In the genomic region with DNA sequence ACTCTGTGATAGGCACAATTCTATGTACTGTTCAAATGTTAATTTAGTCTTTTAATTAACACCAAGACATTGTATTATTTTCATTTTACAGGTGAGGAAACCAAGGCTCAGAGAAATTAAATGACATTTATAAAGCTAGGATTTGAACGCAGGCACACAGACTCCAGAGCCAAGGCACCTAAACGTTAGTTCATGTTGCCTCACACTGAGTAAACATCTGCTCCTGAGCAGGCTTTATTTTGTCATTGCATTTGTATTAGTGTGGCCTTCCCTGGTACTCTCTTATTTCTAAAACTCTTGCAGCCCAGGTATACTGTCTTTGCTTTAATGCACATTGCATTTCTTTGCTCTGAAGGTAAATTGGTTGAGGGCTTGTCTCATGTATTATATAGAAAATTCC, we compare ENCODE assay signal across 25 cellular contexts.
"Had no signal": no experiment of that assay in that cellular context is flagged by ENCODE, and none has a peak within 500 bp of the region (broad histone marks: within the 10 kb centered on the region; RNA-seq: fewer than 3 reads in every experiment).

No MANE protein-coding gene starts in this region.

- H3K27me3 ChIP-seq: hepatocyte, left lung, ovary, right atrium auricular region, stomach, testis, thyroid gland, transverse colon, upper lobe of left lung, vagina had no signal

- DNase-seq: kidney glomerular epithelial cell; left cardiac atrium; left lung; mesendoderm; mucosa of descending colon; naive thymus-derived CD4-positive, alpha-beta T cell; ovary; stimulated activated CD4-positive, alpha-beta T cell treated with anti-CD3 and anti-CD28 coated beads, Interleukin-12 subunit alpha, Interleukin-12 subunit beta, amount 100 ng/mL, for 4 hours; stimulated activated CD4-positive, alpha-beta T cell treated with anti-CD3 and anti-CD28 coated beads, Interleukin-15, amount 100 ng/mL, for 24 hours; stimulated activated CD4-positive, alpha-beta T cell treated with anti-CD3 and anti-CD28 coated beads, Interleukin-2, amount 100 ng/mL, for 24 hours; stimulated activated CD4-positive, alpha-beta T cell treated with anti-CD3 and anti-CD28 coated beads, Interleukin-4, amount 100 ng/mL, for 1 hour; stimulated activated naive B cell treated with anti-CD40 and anti-IgM and Interleukin-4, amounts not matched to agents 10 μg/mL and 1 μg/mL and 100 μg/mL, for 72 hours; stimulated activated naive CD8-positive, alpha-beta T cell treated with anti-CD3 and anti-CD28 coated beads, Interleukin-15, Interleukin-2, amounts not matched to agents 100 U/mL and 50 U/mL, for 24 hours; stomach; testis; thyroid gland; transverse colon; upper lobe of left lung had no signal

- H3K27ac ChIP-seq: hepatocyte, left lung, ovary, right atrium auricular region, skin epidermis, stomach, testis, thyroid gland, transverse colon, upper lobe of left lung, vagina had no signal

- H3K4me2 ChIP-seq: hepatocyte had no signal

- H3K9me3 ChIP-seq: left lung, mucosa of descending colon, ovary, right atrium auricular region, stomach, testis, thyroid gland, transverse colon, upper lobe of left lung, vagina had no signal

- H3K79me2 ChIP-seq: hepatocyte had no signal

- H3K36me3 ChIP-seq: left lung, ovary, right atrium auricular region, stomach, thyroid gland, transverse colon, upper lobe of left lung, vagina had no signal

- H2AFZ ChIP-seq: hepatocyte had no signal

- H3K4me1 ChIP-seq: left lung, right atrium auricular region, stomach, testis, thyroid gland, transverse colon, upper lobe of left lung, vagina had no signal

- H3K4me3 ChIP-seq: hepatocyte, left lung, lung, mucosa of descending colon, ovary, right atrium auricular region, skin epidermis, stomach, testis, thyroid gland, transverse colon, upper lobe of left lung, vagina had no signal

- ATAC-seq: left cardiac atrium; left lung; mucosa of descending colon; naive thymus-derived CD4-positive, alpha-beta T cell; natural killer cell treated with Interleukin-12 subunit alpha and Interleukin-12 subunit beta and Interleukin-15 and Interleukin-18, amount 100 ng/mL, for 72 hours; sciatic nerve; stimulated activated naive B cell treated with anti-CD40 and anti-IgM and Interleukin-4, amounts not matched to agents 10 μg/mL and 1 μg/mL and 100 μg/mL, for 72 hours; stimulated activated naive CD8-positive, alpha-beta T cell treated with anti-CD3 and anti-CD28 coated beads, Interleukin-15, Interleukin-2, amounts not matched to agents 100 U/mL and 50 U/mL, for 24 hours had no signal
